Comparison of ENCODE assay signal across 8 cellular contexts in the genomic region with DNA sequence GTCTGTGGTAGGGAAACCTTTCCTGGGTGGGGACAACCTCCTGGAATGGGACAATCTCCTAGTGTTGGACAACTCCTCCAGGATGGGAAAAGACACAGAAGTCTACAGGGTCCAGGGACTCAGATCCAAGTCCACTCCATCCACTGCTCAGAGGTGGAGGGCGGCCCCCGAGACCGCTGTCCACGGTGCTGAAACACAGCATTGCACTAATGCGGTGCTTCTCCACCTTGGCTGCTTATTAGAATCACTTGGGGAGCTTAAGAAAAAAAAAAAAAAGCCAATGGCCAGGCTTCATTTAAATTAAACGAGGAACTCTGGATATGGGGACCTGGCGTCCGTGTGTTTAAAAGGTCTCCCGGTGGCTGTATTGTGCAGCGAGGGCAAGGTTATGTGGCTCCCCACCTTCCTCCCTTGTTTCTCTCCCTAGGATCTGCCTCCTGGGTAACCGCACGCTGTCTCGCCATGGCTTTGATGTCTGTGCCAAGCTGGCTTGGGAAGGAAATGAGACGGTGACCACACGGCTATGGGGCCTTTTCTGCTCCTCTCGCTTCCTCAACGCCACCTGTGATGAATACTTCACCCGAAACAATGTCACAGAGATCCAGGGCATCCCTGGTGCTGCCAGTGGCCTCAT.
A peak's percentile ranks its signal among the peaks of the same experiment; 100 is the strongest.
DNase-seq lines count a peak whose midpoint lies in the region; ATAC-seq lines count a peak whose summit lies in the region.

No MANE protein-coding gene starts in this region.

- no peak for ATAC-seq in HG02884 (IDR thresholded peaks at IDR 0.05; ENCODE audit: unreplicated experiment)

- DNase-seq in DMS 273 (lab: John Stamatoyannopoulos, UW; ENCODE audit: unreplicated experiment) (peak; percentile 50), DMS 273 treated with DMSO at 0.1 percent for 48 hours (lab: John Stamatoyannopoulos, UW) (no peak), T-helper 2 cell (peak in 3 of 5 experiments; percentile 22 to 39 (median 38)), NCI-H524 (lab: John Stamatoyannopoulos, UW) (no peak), NCI-H510A treated with DMSO at 0.1 percent for 48 hours (lab: John Stamatoyannopoulos, UW) (no peak)
- peak; percentile 29 for DNase-seq in effector CD4-positive, alpha-beta T cell
- peak; percentile 46 for DNase-seq in stimulated activated CD4-positive, alpha-beta T cell treated with anti-CD3 and anti-CD28 coated beads, Interleukin-4, amount 100 ng/mL, for 24 hours

Comparison
In these comparisons a context has a peak if more than half of its experiments do, and no peak if none do; other contexts are left out.
1. DNase-seq: peak in DMS 273 (single experiment), T-helper 2 cell (3 of 5), effector CD4-positive, alpha-beta T cell (single experiment) and stimulated activated CD4-positive, alpha-beta T cell treated with anti-CD3 and anti-CD28 coated beads, Interleukin-4, amount 100 ng/mL, for 24 hours (single experiment); none in DMS 273 treated with DMSO at 0.1 percent for 48 hours (single experiment), NCI-H524 (0 of 2) and NCI-H510A treated with DMSO at 0.1 percent for 48 hours (single experiment).